In genomic region chr10:132449051-132449825, GRCh38 we compare ENCODE assay signal across 9 cellular contexts. TPM values are rescaled to one million over a fixed set of nuclear protein-coding genes. Genes with fewer than 3 reads are reported as not detected.
DNase-seq lines count a peak whose midpoint lies in the region; ATAC-seq and TF ChIP-seq lines count a peak whose summit lies in the region.
"Had no signal": no experiment of that assay in that cellular context is flagged by ENCODE, and none has a peak within 500 bp of the region (broad histone marks: within the 10 kb centered on the region; RNA-seq: fewer than 3 reads in every experiment).

No MANE protein-coding gene starts in this region.

- H3K36me3 Mint-ChIP-seq in CD8-positive, alpha-beta T cell: no peaks in the 10 kb centered on the region
- peaks cover 11% of the 10 kb centered on the region for H3K36me3 Mint-ChIP-seq in central memory CD8-positive, alpha-beta T cell (ENCODE audit: insufficient read depth)
- H3K36me3 Mint-ChIP-seq: natural killer cell treated with Interleukin-12 subunit alpha and Interleukin-12 subunit beta and Interleukin-15 and Interleukin-18, amount 100 ng/mL, for 72 hours had no signal

- intact Hi-C loops in CD8-positive, alpha-beta T cell (cut with DNase I, micrococcal nuclease): loop anchor here in 1 of 2 experiments (5.0 kb wide), 2 partner anchors 142 to 547 kb away; partner anchors contain the start of genes PPP2R2D and STK32C

- H4K8ac ChIP-seq in neuronal stem cell (ENCODE audit: low read depth, low read length): no peak overlapping the region

- no peaks in the 10 kb centered on the region for H3K36me3 ChIP-seq in CD8-positive, alpha-beta T cell (ENCODE audit: insufficient read depth, low read length)
- no peaks in the 10 kb centered on the region for H3K36me3 ChIP-seq in neuronal stem cell (replicated peaks in 1 of 2; ENCODE audit: control insufficient read depth in 2 of 2, insufficient read depth in 2 of 2, low read length in 2 of 2)

- H3K4me1 ChIP-seq in CD8-positive, alpha-beta T cell (ENCODE audit: insufficient read depth, low read length): peaks cover 70% of the 10 kb centered on the region
- peaks cover 30 to 39% of the 10 kb centered on the region in 2 donors for H3K4me1 ChIP-seq in neuronal stem cell (ENCODE audit: control insufficient read depth in 2 of 2, insufficient read depth in 1 of 2, low read depth in 1 of 2, low read length in 2 of 2)

- H3K79me1 ChIP-seq in neuronal stem cell (ENCODE audit: low read depth, low read length): peaks cover 2% of the 10 kb centered on the region

- peak overlapping the region; percentile 57 for H3K18ac ChIP-seq in neuronal stem cell (ENCODE audit: low read length)

- no peak overlapping the region for H2BK120ac ChIP-seq in neuronal stem cell (ENCODE audit: low read depth, low read length)

- peak overlapping the region; percentile 41 for H2BK12ac ChIP-seq in neuronal stem cell (ENCODE audit: low read length)

- H2AK5ac ChIP-seq in neuronal stem cell (ENCODE audit: low read depth, low read length): peak overlapping the region; percentile 94

- H3K4me1 Mint-ChIP-seq in CD8-positive, alpha-beta T cell (ENCODE audit: low read depth): peaks cover 56% of the 10 kb centered on the region
- H3K4me1 Mint-ChIP-seq in central memory CD8-positive, alpha-beta T cell: peaks cover 32% of the 10 kb centered on the region

- no peak for TF ChIP-seq CTCF in CD8-positive, alpha-beta T cell (IDR thresholded peaks at IDR 0.05)

- no peaks in the 10 kb centered on the region for H3K27me3 ChIP-seq in CD8-positive, alpha-beta T cell (ENCODE audit: insufficient read depth, low read length)
- H3K27me3 ChIP-seq in neuronal stem cell (ENCODE audit: control insufficient read depth in 3 of 3, insufficient read depth in 3 of 3, low read depth in 1 of 3, low read length in 3 of 3): peaks cover 0 to 3% (median 0%) of the 10 kb centered on the region in 3 experiments

- no peak overlapping the region for H3K27ac ChIP-seq in CD8-positive, alpha-beta T cell (ENCODE audit: low read depth, low read length)
- H3K27ac ChIP-seq in neuronal stem cell (replicated peaks; ENCODE audit: low read length): no peak overlapping the region

- H3K27ac Mint-ChIP-seq in CD8-positive, alpha-beta T cell: peak overlapping the region; percentile 75
- peak overlapping the region; percentile 32 for H3K27ac Mint-ChIP-seq in central memory CD8-positive, alpha-beta T cell (ENCODE audit: low read depth)

- H4K91ac ChIP-seq in neuronal stem cell (ENCODE audit: low read depth, low read length, poor library complexity): no peak overlapping the region

- H2BK15ac ChIP-seq in neuronal stem cell (ENCODE audit: low read length): no peak overlapping the region

- peak overlapping the region; percentile 56 for H3K14ac ChIP-seq in neuronal stem cell (ENCODE audit: low read length)

- ATAC-seq in CD8-positive, alpha-beta T cell: no peak
- no peak for ATAC-seq in central memory CD8-positive, alpha-beta T cell (replicated peaks; ENCODE audit: extremely low read depth, poor library complexity, severe bottlenecking)
- ATAC-seq in GM18502 (IDR thresholded peaks at IDR 0.05; ENCODE audit: poor library complexity, unreplicated experiment): no peak
- ATAC-seq in HG03432 (IDR thresholded peaks at IDR 0.05; ENCODE audit: unreplicated experiment): no peak

- H3K4me2 ChIP-seq in neuronal stem cell (ENCODE audit: insufficient read depth, low read length, poor library complexity, severe bottlenecking): no peak overlapping the region

- no peak overlapping the region for H3K23ac ChIP-seq in neuronal stem cell (ENCODE audit: low read depth, low read length, poor library complexity)

- H3K27me3 Mint-ChIP-seq in CD8-positive, alpha-beta T cell (ENCODE audit: low read depth): no peaks in the 10 kb centered on the region
- H3K27me3 Mint-ChIP-seq in central memory CD8-positive, alpha-beta T cell: no peaks in the 10 kb centered on the region
- H3K27me3 Mint-ChIP-seq: natural killer cell treated with Interleukin-12 subunit alpha and Interleukin-12 subunit beta and Interleukin-15 and Interleukin-18, amount 100 ng/mL, for 72 hours had no signal

- H3K9me3 ChIP-seq in CD8-positive, alpha-beta T cell (ENCODE audit: low read length): no peaks in the 10 kb centered on the region
- H3K9me3 ChIP-seq in neuronal stem cell (replicated peaks in 1 of 2; ENCODE audit: control insufficient read depth in 2 of 2, insufficient read depth in 1 of 2, low read depth in 1 of 2, low read length in 2 of 2): no peaks in the 10 kb centered on the region

- peak in 1 of 7 experiments; percentile 20 for DNase-seq in CD8-positive, alpha-beta T cell
- peak; percentile 14 for DNase-seq in LoVo (ENCODE audit: low spot score)
- DNase-seq in central memory CD8-positive, alpha-beta T cell (ENCODE audit: low spot score in 2 of 2): no peak
- no peak for DNase-seq in neuronal stem cell (ENCODE audit: low spot score)
- DNase-seq in T1000 (lab: John Stamatoyannopoulos, UW): no peak
- no peak for DNase-seq in pons (ENCODE audit: low spot score)

- CTCF ChIA-PET in CD8-positive, alpha-beta T cell (lab: Charles Lee): no interaction called here

- POLR2A ChIA-PET in CD8-positive, alpha-beta T cell (lab: Charles Lee): no interaction called here

- no CpG with 5 or more reads among the region's 22 CpGs for WGBS in neuronal stem cell (ENCODE audit: extremely low coverage in 2 of 2, insufficient read length in 2 of 2, insufficient replicate concordance in 1 of 2), 2 donors

- H2BK5ac ChIP-seq in neuronal stem cell (ENCODE audit: low read length): no peak overlapping the region

- H3K4me3 Mint-ChIP-seq in CD8-positive, alpha-beta T cell: no peak overlapping the region
- H3K4me3 Mint-ChIP-seq in central memory CD8-positive, alpha-beta T cell: no peak overlapping the region

- H3K9ac ChIP-seq in neuronal stem cell (ENCODE audit: low read depth, low read length, poor library complexity): no peak overlapping the region

- no peak overlapping the region for H2AFZ ChIP-seq in neuronal stem cell (ENCODE audit: low read length)

- H3K9me3 Mint-ChIP-seq in CD8-positive, alpha-beta T cell: no peaks in the 10 kb centered on the region
- no peaks in the 10 kb centered on the region for H3K9me3 Mint-ChIP-seq in central memory CD8-positive, alpha-beta T cell
- H3K9me3 Mint-ChIP-seq: natural killer cell treated with Interleukin-12 subunit alpha and Interleukin-12 subunit beta and Interleukin-15 and Interleukin-18, amount 100 ng/mL, for 72 hours had no signal

- H3K4ac ChIP-seq in neuronal stem cell (ENCODE audit: low read length): no peak overlapping the region

- no peak overlapping the region for H3K4me3 ChIP-seq in CD8-positive, alpha-beta T cell (ENCODE audit: low read depth, low read length)
- no peak overlapping the region for H3K4me3 ChIP-seq in neuronal stem cell (ENCODE audit: low read length in 2 of 2)

RNA-seq across cellular contexts. Expression of gene PWWP2B, which starts 52.2 kb away (rescaled TPM):
- total RNA-seq in CD8-positive, alpha-beta T cell: 10 to 100 TPM; 25.6 to 27.1 TPM
- 2.1 TPM for polyA plus RNA-seq in neuronal stem cell (2013, experiment 1 of 2)
- 2.0 TPM for polyA plus RNA-seq in neuronal stem cell (2013, experiment 2 of 2)
